22 cellular contexts compared by ENCODE assay signal in genomic region chr14:100250732-100251465, GRCh38. TPM values are rescaled to one million over a fixed set of nuclear protein-coding genes. Genes with fewer than 3 reads are reported as not detected.
DNase-seq lines count a peak whose midpoint lies in the region; ATAC-seq and TF ChIP-seq lines count a peak whose summit lies in the region.
"Had no signal": no experiment of that assay in that cellular context is flagged by ENCODE, and none has a peak within 500 bp of the region (broad histone marks: within the 10 kb centered on the region; RNA-seq: fewer than 3 reads in every experiment).

No MANE protein-coding gene starts in this region.

- H3K27me3 ChIP-seq in CD4-positive, alpha-beta T cell (ENCODE audit: control insufficient read depth, insufficient read depth, low read length): no peaks in the 10 kb centered on the region
- H3K27me3 ChIP-seq: foreskin keratinocyte, hepatocyte, upper lobe of left lung had no signal

- peaks cover 0 to 5% of the 10 kb centered on the region in 2 experiments; a peak in 2 of 3 replicates for H3K36me3 ChIP-seq in HEK293 (ENCODE audit: control insufficient read depth in 2 of 2, insufficient read depth in 1 of 2, low read length in 2 of 2)
- H3K36me3 ChIP-seq: lower lobe of right lung, upper lobe of left lung had no signal

- H3K27ac Mint-ChIP-seq in CD4-positive, alpha-beta T cell: peak overlapping the region; percentile 48
- H3K27ac Mint-ChIP-seq in central memory CD8-positive, alpha-beta T cell (ENCODE audit: low read depth): peak overlapping the region; percentile 57
- H3K27ac Mint-ChIP-seq in naive B cell (peak overlapping the region in 4 of 6 donors; percentile 47 to 60 (median 48)), glutamatergic neuron (ENCODE audit: unreplicated experiment) (no peak overlapping the region)
- H3K27ac Mint-ChIP-seq: activated CD4-positive, alpha-beta memory T cell treated with anti-CD3 and anti-CD28 coated beads for 36 hours had no signal

- H3K4me3 ChIP-seq in HEK293 (ENCODE audit: low read depth, low read length): no peak overlapping the region
- H3K4me3 ChIP-seq: hepatocyte, lower lobe of right lung, upper lobe of left lung had no signal

- H3K4me3 Mint-ChIP-seq in CD4-positive, alpha-beta T cell: peak overlapping the region; percentile 22
- H3K4me3 Mint-ChIP-seq in central memory CD8-positive, alpha-beta T cell: no peak overlapping the region
- H3K4me3 Mint-ChIP-seq in naive B cell: peak overlapping the region in 4 of 8 donors; percentile 12 to 37 (median 14)
- H3K4me3 Mint-ChIP-seq in glutamatergic neuron (ENCODE audit: unreplicated experiment): no peak overlapping the region
- H3K4me3 Mint-ChIP-seq: activated CD4-positive, alpha-beta memory T cell treated with anti-CD3 and anti-CD28 coated beads for 36 hours; activated naive CD4-positive, alpha-beta T cell treated with anti-CD3 and anti-CD28 coated beads, Interleukin-2, amount 10 ng/mL, durations not matched to agents 7 days and 5 days had no signal

- H3K36me3 Mint-ChIP-seq in CD4-positive, alpha-beta T cell (ENCODE audit: low read depth): peaks cover 16% of the 10 kb centered on the region
- H3K36me3 Mint-ChIP-seq in central memory CD8-positive, alpha-beta T cell (ENCODE audit: insufficient read depth): peaks cover 6% of the 10 kb centered on the region
- no peaks in the 10 kb centered on the region for H3K36me3 Mint-ChIP-seq in naive B cell
- H3K36me3 Mint-ChIP-seq in glutamatergic neuron (ENCODE audit: unreplicated experiment): no peaks in the 10 kb centered on the region

- no peak overlapping the region for H3K27ac ChIP-seq in CD4-positive, alpha-beta T cell (ENCODE audit: low read depth, low read length)
- no peak overlapping the region for H3K27ac ChIP-seq in HEK293 (ENCODE audit: extremely low read depth, low read depth, low read length)
- H3K27ac ChIP-seq: foreskin keratinocyte, hepatocyte, lower lobe of right lung, parathyroid adenoma, upper lobe of left lung had no signal

- no peaks in the 10 kb centered on the region for H3K9me3 Mint-ChIP-seq in CD4-positive, alpha-beta T cell
- H3K9me3 Mint-ChIP-seq in central memory CD8-positive, alpha-beta T cell: no peaks in the 10 kb centered on the region
- H3K9me3 Mint-ChIP-seq in naive B cell (no peaks in the 10 kb centered on the region), glutamatergic neuron (ENCODE audit: unreplicated experiment) (peaks cover 2% of the 10 kb centered on the region)
- H3K9me3 Mint-ChIP-seq: activated CD4-positive, alpha-beta memory T cell treated with anti-CD3 and anti-CD28 coated beads for 36 hours; activated naive CD4-positive, alpha-beta T cell treated with anti-CD3 and anti-CD28 coated beads, Interleukin-2, amount 10 ng/mL, durations not matched to agents 7 days and 5 days had no signal

- H3K4me1 ChIP-seq in HEK293 (ENCODE audit: control insufficient read depth, insufficient read depth, low read length): peaks cover 21% of the 10 kb centered on the region

- no peak for ATAC-seq in CD4-positive, alpha-beta T cell (ENCODE audit: poor library complexity)
- ATAC-seq in central memory CD8-positive, alpha-beta T cell (replicated peaks; ENCODE audit: extremely low read depth, poor library complexity, severe bottlenecking): no peak
- no peak for ATAC-seq in naive B cell (ENCODE audit: low read depth in 2 of 2)
- ATAC-seq: foreskin keratinocyte, lower lobe of right lung, right cardiac atrium, SK-N-SH treated with all-trans-retinoic acid at 6 μM for 48 hours had no signal

- POLR2A ChIA-PET in CD4-positive, alpha-beta T cell (lab: Charles Lee): interaction anchor here (0.7 to 1.0 kb wide), 2 partner anchors 21 to 1339 kb away, joined by 3 read pairs; no protein-coding TSS in a partner anchor
- POLR2A ChIA-PET in HEK293 (lab: Yijun Ruan, JAX): interaction anchor here (1.1 kb wide), 1 partner anchor 9 kb away, joined by 6 read pairs; no protein-coding TSS in a partner anchor

- no peaks in the 10 kb centered on the region for H3K9me3 ChIP-seq in CD4-positive, alpha-beta T cell (ENCODE audit: control insufficient read depth, low read length)
- no peaks in the 10 kb centered on the region for H3K9me3 ChIP-seq in HEK293 (ENCODE audit: control insufficient read depth, insufficient read depth, low read depth, low read length)
- H3K9me3 ChIP-seq: lower lobe of right lung, upper lobe of left lung had no signal

- CTCF ChIA-PET in CD4-positive, alpha-beta T cell (lab: Charles Lee): interaction anchor here (0.7 kb wide), 1 partner anchor 19 kb away, joined by 3 read pairs; no protein-coding TSS in a partner anchor
- CTCF ChIA-PET in HEK293 (lab: Yijun Ruan, JAX): interaction anchor here (0.9 kb wide), 1 partner anchor 36 kb away, joined by 3 read pairs; no protein-coding TSS in a partner anchor

- TF ChIP-seq CTCF in CD4-positive, alpha-beta T cell (IDR thresholded peaks at IDR 0.05): no peak
- TF ChIP-seq CTCF in HEK293 (tag by site-specific recombination; IDR thresholded peaks at IDR 0.05) (no peak), glutamatergic neuron (IDR thresholded peaks at IDR 0.05; ENCODE audit: partially characterized antibody, unreplicated experiment) (no peak)

- no peak for DNase-seq in CD4-positive, alpha-beta T cell
- DNase-seq in central memory CD8-positive, alpha-beta T cell (ENCODE audit: low spot score in 2 of 2): no peak
- no peak for DNase-seq in naive B cell
- DNase-seq in NCI-H526 (lab: John Stamatoyannopoulos, UW): no peak
- no peak for DNase-seq in glutamatergic neuron
- DNase-seq in T-helper 9 cell: no peak
- DNase-seq: activated CD4-positive, alpha-beta memory T cell treated with anti-CD3 and anti-CD28 coated beads for 36 hours; activated naive CD4-positive, alpha-beta T cell treated with anti-CD3 and anti-CD28 coated beads, Interleukin-2, amount 10 ng/mL, durations not matched to agents 7 days and 5 days; cerebellar nuclear complex; DMS53; foreskin keratinocyte; GDM1; lower lobe of right lung; NCI-H187; NCI-H2227 treated with DMSO at 0.1 percent for 48 hours; NCI-H748 treated with DMSO at 0.1 percent for 48 hours; right cardiac atrium; upper lobe of left lung had no signal

- no peaks in the 10 kb centered on the region for H3K27me3 Mint-ChIP-seq in CD4-positive, alpha-beta T cell
- H3K27me3 Mint-ChIP-seq in central memory CD8-positive, alpha-beta T cell: no peaks in the 10 kb centered on the region
- H3K27me3 Mint-ChIP-seq in naive B cell (no peaks in the 10 kb centered on the region), glutamatergic neuron (ENCODE audit: unreplicated experiment) (no peaks in the 10 kb centered on the region)
- H3K27me3 Mint-ChIP-seq: activated CD4-positive, alpha-beta memory T cell treated with anti-CD3 and anti-CD28 coated beads for 36 hours; activated naive CD4-positive, alpha-beta T cell treated with anti-CD3 and anti-CD28 coated beads, Interleukin-2, amount 10 ng/mL, durations not matched to agents 7 days and 5 days had no signal

- H3K4me1 Mint-ChIP-seq in CD4-positive, alpha-beta T cell (ENCODE audit: low read depth): peaks cover 77% of the 10 kb centered on the region
- peaks cover 72% of the 10 kb centered on the region for H3K4me1 Mint-ChIP-seq in central memory CD8-positive, alpha-beta T cell
- H3K4me1 Mint-ChIP-seq in naive B cell (peaks cover 64 to 83% (median 76%) of the 10 kb centered on the region in 3 donors), glutamatergic neuron (ENCODE audit: low read depth, unreplicated experiment) (peaks cover 14% of the 10 kb centered on the region)

- intact Hi-C loops in CD4-positive, alpha-beta T cell (cut with DNase I, micrococcal nuclease): no loop called here

TF ChIP-seq in HEK293, 187 proteins besides CTCF, POLR2A, EP300 and RAD21:
- TF ChIP-seq ZNF600 (tag by site-specific recombination; IDR thresholded peaks at IDR 0.05) (no peak), ZNF18 (tag by site-specific recombination; IDR thresholded peaks at IDR 0.05) (no peak), GLIS1 (tag by site-specific recombination; IDR thresholded peaks at IDR 0.05) (peak; percentile 64), ZNF837 (tag by site-specific recombination; IDR thresholded peaks at IDR 0.05) (no peak), KLF8 (tag by site-specific recombination; IDR thresholded peaks at IDR 0.05) (no peak), WT1 (tag by site-specific recombination; IDR thresholded peaks at IDR 0.05) (no peak)

RNA-seq across cellular contexts. Expression of gene YY1, which starts 12.0 kb away (rescaled TPM):
- 10 to 100 TPM; 68.9 to 70.4 TPM for total RNA-seq in CD4-positive, alpha-beta T cell
- 10 to 100 TPM; 12.7 to 25.0 (median 18.7) TPM for polyA plus RNA-seq in naive B cell (ENCODE audit: low read depth in 6 of 6)
- total RNA-seq in glutamatergic neuron (ENCODE audit: unreplicated experiment): 60.6 TPM

RNA-seq across cellular contexts. Expression of gene SLC25A29, which starts 55.3 kb away (rescaled TPM):
- 1 to 10 TPM; 2.5 TPM for total RNA-seq in CD4-positive, alpha-beta T cell
- 10 to 100 TPM in 1 of 6 donors, 1 to 10 TPM in 5; 1.8 to 13.3 (median 3.3) TPM for polyA plus RNA-seq in naive B cell (ENCODE audit: low read depth in 6 of 6)
- 409 TPM for total RNA-seq in glutamatergic neuron (ENCODE audit: unreplicated experiment)

Comparison
In these comparisons a context has a peak if more than half of its experiments do, and no peak if none do; other contexts are left out.
1. RNA of gene SLC25A29, which starts 55.3 kb away (total RNA-seq): 409 TPM in glutamatergic neuron (single experiment); 2.5 TPM in CD4-positive, alpha-beta T cell; every median in the first group is over 100 times any median in the second.